8 cellular contexts compared by ENCODE assay signal in genomic region chr18:9914584-9915290, GRCh38. TPM values are rescaled to one million over a fixed set of nuclear protein-coding genes. Genes with fewer than 3 reads are reported as not detected.
DNase-seq lines count a peak whose midpoint lies in the region; ATAC-seq and TF ChIP-seq lines count a peak whose summit lies in the region.

No MANE protein-coding gene starts in this region.

- 0% methylated on average over 11 of the region's 77 CpGs for WGBS in esophagus muscularis mucosa

- H3K36me3 ChIP-seq in OCI-LY7 (ENCODE audit: insufficient read depth, low read length) (no peaks in the 10 kb centered on the region; the same call in 1 of the 2 replicates), esophagus muscularis mucosa (no peaks in the 10 kb centered on the region)

- TF ChIP-seq POLR2A in esophagus muscularis mucosa (IDR thresholded peaks at IDR 0.05; ENCODE audit: low read depth): no peak

- H2AFZ ChIP-seq in OCI-LY7 (ENCODE audit: low read length): no peak overlapping the region

- peaks cover 47% of the 10 kb centered on the region for H4K20me1 ChIP-seq in OCI-LY7 (ENCODE audit: insufficient read depth, low read length)

- H3K4me3 ChIP-seq in AG10803 (ENCODE audit: low read length): peak overlapping the region; percentile 77
- peak overlapping the region; percentile 99 for H3K4me3 ChIP-seq in OCI-LY7 (ENCODE audit: low read depth, low read length, poor library complexity, severe bottlenecking)
- peak overlapping the region; percentile 76 to 95 (median 92) for H3K4me3 ChIP-seq in esophagus muscularis mucosa

- peaks cover 55% of the 10 kb centered on the region for H3K79me2 ChIP-seq in OCI-LY7 (ENCODE audit: insufficient read depth, low read depth, low read length)

- TF ChIP-seq CTCF in AG10803 (conservative IDR thresholded peaks at IDR 0.05; ENCODE audit: low read length): no peak
- no peak for TF ChIP-seq CTCF in OCI-LY7 (conservative IDR thresholded peaks at IDR 0.05; ENCODE audit: low read length)
- no peak for TF ChIP-seq CTCF in esophagus muscularis mucosa (IDR thresholded peaks at IDR 0.05)

- CTCF ChIA-PET in OCI-LY7 (lab: Charles Lee; ENCODE audit: unreplicated experiment): no interaction called here

- no peaks in the 10 kb centered on the region for H3K9me2 ChIP-seq in OCI-LY7 (ENCODE audit: insufficient read depth, low read length)

- intact Hi-C loops in OCI-LY7 (cut with micrococcal nuclease; ENCODE audit: unreplicated experiment): loop anchor here (2.0 to 5.0 kb wide), 3 partner anchors 300 to 577 kb away; partner anchors contain the start of genes PPP4R1 and RALBP1
- intact Hi-C loops in esophagus muscularis mucosa (cut with DNase I): loop anchor here (5.0 to 10.0 kb wide), 2 partner anchors 202 to 300 kb away; partner anchors contain the start of gene PPP4R1

- peak overlapping the region; percentile 78 to 98 (median 94) for H3K27ac Mint-ChIP-seq in naive thymus-derived CD8-positive, alpha-beta T cell

- no peaks in the 10 kb centered on the region for H3K36me3 Mint-ChIP-seq in naive thymus-derived CD8-positive, alpha-beta T cell

- no peaks in the 10 kb centered on the region for H3K27me3 Mint-ChIP-seq in naive thymus-derived CD8-positive, alpha-beta T cell

- peak overlapping the region; percentile 81 for H3K27ac ChIP-seq in OCI-LY7 (ENCODE audit: low read depth, low read length, poor library complexity, severe bottlenecking)
- peak overlapping the region; percentile 100 for H3K27ac ChIP-seq in esophagus muscularis mucosa (replicated peaks in 1 of 4)

- POLR2A ChIA-PET in OCI-LY7 (lab: Charles Lee): interaction anchor here (0.6 to 1.6 kb wide), 4 partner anchors 9 to 1653 kb away, joined by 3 to 11 read pairs (median 3); no protein-coding TSS in a partner anchor
- POLR2A ChIA-PET in naive thymus-derived CD8-positive, alpha-beta T cell (lab: Charles Lee): interaction anchor here (0.6 to 2.7 kb wide), 11 partner anchors 8 to 1306 kb away, joined by 3 to 19 read pairs (median 5); partner anchors contain the start of genes ANKRD12, RAB12 and TWSG1

- H3K4me1 Mint-ChIP-seq in naive thymus-derived CD8-positive, alpha-beta T cell: peaks cover 13 to 29% (median 27%) of the 10 kb centered on the region in 4 donors

- peaks cover 5% of the 10 kb centered on the region for H3K9me3 ChIP-seq in OCI-LY7 (ENCODE audit: low read length)
- H3K9me3 ChIP-seq in esophagus muscularis mucosa: no peaks in the 10 kb centered on the region

- no TSS peak for BruUV-seq in OCI-LY7 (replicated peaks; lab: Mats Ljungman, UMichigan)

- H3K4me1 ChIP-seq in OCI-LY7 (ENCODE audit: insufficient read depth, low read length, poor library complexity, severe bottlenecking): peaks cover 40% of the 10 kb centered on the region
- H3K4me1 ChIP-seq in esophagus muscularis mucosa: peaks cover 35 to 52% (median 49%) of the 10 kb centered on the region in 4 donors

- peak overlapping the region; percentile 85 to 95 (median 89) for H3K4me3 Mint-ChIP-seq in naive thymus-derived CD8-positive, alpha-beta T cell

- DNase-seq in AG10803 (ENCODE audit: low read depth): peak; percentile 74
- peak; percentile 69 for DNase-seq in OCI-LY7 (ENCODE audit: low spot score)
- peak; percentile 73 for DNase-seq in activated T-cell treated with anti-CD3 and anti-CD28 coated beads for 48 hours (ENCODE audit: low read depth)
- DNase-seq in esophagus muscularis mucosa (ENCODE audit: extremely low spot score): peak; percentile 93
- DNase-seq in naive thymus-derived CD8-positive, alpha-beta T cell: peak; percentile 63 to 87 (median 77)
- peak; percentile 70 to 81 (median 74) for DNase-seq in stimulated activated naive CD4-positive, alpha-beta T cell (lab: John Stamatoyannopoulos, UW)

- H3K9me3 Mint-ChIP-seq in naive thymus-derived CD8-positive, alpha-beta T cell: no peaks in the 10 kb centered on the region

- peak overlapping the region; percentile 92 for H3K4me2 ChIP-seq in OCI-LY7 (ENCODE audit: low read length)

- ATAC-seq in GM18909 (IDR thresholded peaks at IDR 0.05; ENCODE audit: poor library complexity, unreplicated experiment): peak; percentile 35
- peak; percentile 29 for ATAC-seq in HG03342 (IDR thresholded peaks at IDR 0.05; ENCODE audit: unreplicated experiment)
- peak; percentile 38 to 41 for ATAC-seq in naive thymus-derived CD8-positive, alpha-beta T cell

- H3K27me3 ChIP-seq in esophagus muscularis mucosa: no peaks in the 10 kb centered on the region

- TF ChIP-seq EP300 in esophagus muscularis mucosa (IDR thresholded peaks at IDR 0.05): no peak

RNA-seq across cellular contexts. Expression of gene VAPA, which starts 0.9 kb away (rescaled TPM):
- total RNA-seq in OCI-LY7 (2014; rRNA removed; shearing (Covaris generic)): 176 and 184 TPM in 2 replicates
- total RNA-seq in OCI-LY7 (2022) (139 and 151 TPM in 2 replicates), esophagus muscularis mucosa (100 to 1,000 TPM; 198 to 336 (median 260) TPM)
- 100 to 1,000 TPM; 119 to 121 TPM for total RNA-seq in naive thymus-derived CD8-positive, alpha-beta T cell
- polyA plus RNA-seq in naive thymus-derived CD8-positive, alpha-beta T cell: 100 to 1,000 TPM; 187 to 214 (median 199) TPM

RNA-seq across cellular contexts. Expression of gene TXNDC2, which starts 29.0 kb away (rescaled TPM):
- total RNA-seq in OCI-LY7 (2014; rRNA removed; shearing (Covaris generic)): not detected in 2 replicates
- total RNA-seq in OCI-LY7 (2022) (not detected in 2 replicates), esophagus muscularis mucosa (1 to 10 TPM in 1 of 4 donors, under 1 TPM in 3; 0.26 to 1.0 (median 0.58) TPM)
- total RNA-seq in naive thymus-derived CD8-positive, alpha-beta T cell: not detected
- not detected for polyA plus RNA-seq in naive thymus-derived CD8-positive, alpha-beta T cell

Comparison
In these comparisons a context has a peak if more than half of its experiments do, and no peak if none do; other contexts are left out.
1. Peak in every context shown above with its lines: DNase-seq, ATAC-seq, H3K4me3 ChIP-seq and H3K27ac ChIP-seq.